Comparison of ENCODE assay signal across 9 cellular contexts in genomic region chr4:152100378-152101201, GRCh38.
DNase-seq lines count a peak whose midpoint lies in the region; ATAC-seq lines count a peak whose summit lies in the region.
"Had no signal": no experiment of that assay in that cellular context is flagged by ENCODE, and none has a peak within 500 bp of the region (broad histone marks: within the 10 kb centered on the region; RNA-seq: fewer than 3 reads in every experiment).

No MANE protein-coding gene starts in this region.

- peak overlapping the region; percentile 89 for H3K4me3 Mint-ChIP-seq in activated CD8-positive, alpha-beta T cell treated with anti-CD3 and anti-CD28 coated beads, Interleukin-2, amount 10 ng/mL, durations not matched to agents 7 days and 5 days

- peak; percentile 90 for DNase-seq in activated CD8-positive, alpha-beta T cell treated with anti-CD3 and anti-CD28 coated beads, Interleukin-2, amount 10 ng/mL, durations not matched to agents 7 days and 5 days
- peak; percentile 13 for DNase-seq in foreskin melanocyte
- DNase-seq in stimulated activated CD8-positive, alpha-beta memory T cell treated with anti-CD3 and anti-CD28 coated beads, Interleukin-15, amount 100 ng/mL, for 1 hour (ENCODE audit: low read depth) = peak; percentile 48
- DNase-seq in RPMI8226 = no peak

- H3K4me3 ChIP-seq in BLaER1 = no peak overlapping the region

- peak; percentile 61 for ATAC-seq in HG02885 (IDR thresholded peaks at IDR 0.05; ENCODE audit: poor library complexity, unreplicated experiment)
- peak; percentile 90 for ATAC-seq in activated CD8-positive, alpha-beta T cell treated with anti-CD3 and anti-CD28 coated beads, Interleukin-2, amount 10 ng/mL, durations not matched to agents 7 days and 5 days
- ATAC-seq in GM19328 (IDR thresholded peaks at IDR 0.05; ENCODE audit: unreplicated experiment) = no peak
- no peak for ATAC-seq in GM18519 (IDR thresholded peaks at IDR 0.05; ENCODE audit: low FRiP score, unreplicated experiment)

- H3K9ac ChIP-seq in BLaER1 = no peak overlapping the region; the same call in 1 of the 2 replicates

- H3K9me3 ChIP-seq in BLaER1 = peaks cover 3% of the 10 kb centered on the region; the same call in 1 of the 2 replicates

- H3K4me1 Mint-ChIP-seq in activated CD8-positive, alpha-beta T cell treated with anti-CD3 and anti-CD28 coated beads, Interleukin-2, amount 10 ng/mL, durations not matched to agents 7 days and 5 days (ENCODE audit: low read depth) = peaks cover 83% of the 10 kb centered on the region

- H3K27me3 ChIP-seq in BLaER1 = no peaks in the 10 kb centered on the region

- POLR2A ChIA-PET in activated CD8-positive, alpha-beta T cell treated with anti-CD3 and anti-CD28 coated beads, Interleukin-2, amount 10 ng/mL, durations not matched to agents 7 days and 5 days (lab: Charles Lee) = interaction anchor here (0.6 to 2.7 kb wide), 13 partner anchors 9 to 437 kb away, joined by 3 to 18 read pairs (median 5); no protein-coding TSS in a partner anchor

- no peaks in the 10 kb centered on the region for H3K9me3 Mint-ChIP-seq in activated CD8-positive, alpha-beta T cell treated with anti-CD3 and anti-CD28 coated beads, Interleukin-2, amount 10 ng/mL, durations not matched to agents 7 days and 5 days (ENCODE audit: insufficient read depth)

- H4K20me1 ChIP-seq in BLaER1 = no peaks in the 10 kb centered on the region

- H3K36me3 ChIP-seq in BLaER1 = no peaks in the 10 kb centered on the region

- peaks cover 49% of the 10 kb centered on the region for H3K36me3 Mint-ChIP-seq in activated CD8-positive, alpha-beta T cell treated with anti-CD3 and anti-CD28 coated beads, Interleukin-2, amount 10 ng/mL, durations not matched to agents 7 days and 5 days (ENCODE audit: low read depth)

- peaks cover 100% of the 10 kb centered on the region for H3K4me1 ChIP-seq in BLaER1

- no peaks in the 10 kb centered on the region for H3K27me3 Mint-ChIP-seq in activated CD8-positive, alpha-beta T cell treated with anti-CD3 and anti-CD28 coated beads, Interleukin-2, amount 10 ng/mL, durations not matched to agents 7 days and 5 days (ENCODE audit: low read depth)

- H3K4me2 ChIP-seq in BLaER1 = peak overlapping the region; percentile 70

- CTCF ChIA-PET in activated CD8-positive, alpha-beta T cell treated with anti-CD3 and anti-CD28 coated beads, Interleukin-2, amount 10 ng/mL, durations not matched to agents 7 days and 5 days (lab: Charles Lee) = interaction anchor here (0.7 to 1.4 kb wide), 5 partner anchors 9 to 248 kb away, joined by 3 to 9 read pairs (median 3); no protein-coding TSS in a partner anchor

- H3K27ac Mint-ChIP-seq in activated CD8-positive, alpha-beta T cell treated with anti-CD3 and anti-CD28 coated beads, Interleukin-2, amount 10 ng/mL, durations not matched to agents 7 days and 5 days = peak overlapping the region; percentile 100

- peak overlapping the region; percentile 75 for H3K27ac ChIP-seq in BLaER1
- H3K27ac ChIP-seq: C4-2B had no signal

Comparison
In these comparisons a context has a peak if more than half of its experiments do, and no peak if none do; other contexts are left out.
1. ATAC-seq: peak in HG02885 (single experiment) and activated CD8-positive, alpha-beta T cell treated with anti-CD3 and anti-CD28 coated beads, Interleukin-2, amount 10 ng/mL, durations not matched to agents 7 days and 5 days (single experiment); none in GM19328 (single experiment) and GM18519 (single experiment).